ENCODE assay signal across 34 cellular contexts in genomic region chr2:153946036-153946435, GRCh38.
DNase-seq lines count a peak whose midpoint lies in the region; ATAC-seq, FAIRE-seq and TF ChIP-seq lines count a peak whose summit lies in the region.
"Had no signal": no experiment of that assay in that cellular context is flagged by ENCODE, and none has a peak within 500 bp of the region (broad histone marks: within the 10 kb centered on the region; RNA-seq: fewer than 3 reads in every experiment).

No MANE protein-coding gene starts in this region.

- TF ChIP-seq CTCF in SK-N-SH (IDR thresholded peaks at IDR 0.05) (no peak), HepG2 (CRISPR knock-in tag; IDR thresholded peaks at IDR 0.05) (no peak), right lobe of liver (IDR thresholded peaks at IDR 0.05) (no peak), D721Med (IDR thresholded peaks at IDR 0.05; ENCODE audit: insufficient read depth, missing control alignments) (no peak), K562 (IDR thresholded peaks at IDR 0.05 in 2 of 3, conservative IDR thresholded peaks at IDR 0.05 in 1 of 3; ENCODE audit: insufficient read depth in 2 of 3, low read depth in 1 of 3, low read length in 3 of 3) (no peak)

- H3K4me3 ChIP-seq in SK-N-SH (ENCODE audit: low read depth in 2 of 2, low read length in 1 of 2) (no peak overlapping the region), HepG2 (replicated peaks in 1 of 3; ENCODE audit: insufficient read depth in 1 of 3, low read depth in 2 of 3, low read length in 3 of 3) (no peak overlapping the region), right lobe of liver (no peak overlapping the region), K562 (no peak overlapping the region)
- H3K4me3 ChIP-seq: A549; BLaER1; BLaER1 treated with 17β-estradiol and CSF1 and Interleukin-3, amounts not matched to agents 10 nM and 100 nM had no signal

- H3K27ac ChIP-seq in SK-N-SH (ENCODE audit: low read depth in 2 of 2, low read length in 1 of 2) (no peak overlapping the region), HepG2 (ENCODE audit: extremely low read length, insufficient read depth, low read length) (no peak overlapping the region), right lobe of liver (no peak overlapping the region), K562 (ENCODE audit: extremely low read depth, low read depth, low read length) (no peak overlapping the region)
- H3K27ac ChIP-seq: 22Rv1; A549; BLaER1; BLaER1 treated with 17β-estradiol and CSF1 and Interleukin-3, amounts not matched to agents 10 nM and 100 nM; C4-2B had no signal

- H3K79me2 ChIP-seq in SK-N-SH (ENCODE audit: insufficient read depth), result no peaks in the 10 kb centered on the region
- H3K79me2 ChIP-seq in HepG2 (ENCODE audit: insufficient read depth, low read length), result no peaks in the 10 kb centered on the region
- no peaks in the 10 kb centered on the region for H3K79me2 ChIP-seq in K562 (ENCODE audit: control insufficient read depth, insufficient read depth, low read length)

- no peaks in the 10 kb centered on the region; a peak in 1 of 4 replicates for H3K4me1 ChIP-seq in SK-N-SH (ENCODE audit: control insufficient read depth in 1 of 2, insufficient read depth in 2 of 2, low read depth in 1 of 2, low read length in 1 of 2)
- no peaks in the 10 kb centered on the region for H3K4me1 ChIP-seq in HepG2 (ENCODE audit: insufficient read depth, low read length)
- H3K4me1 ChIP-seq in right lobe of liver, result no peaks in the 10 kb centered on the region
- no peaks in the 10 kb centered on the region for H3K4me1 ChIP-seq in K562 (replicated peaks in 1 of 2; ENCODE audit: control insufficient read depth in 2 of 2, insufficient read depth in 2 of 2, low read length in 2 of 2)
- H3K4me1 ChIP-seq: BE2C; BLaER1; BLaER1 treated with 17β-estradiol and CSF1 and Interleukin-3, amounts not matched to agents 10 nM and 100 nM; Caco-2 had no signal

- no peak for ATAC-seq in SK-N-SH treated with all-trans-retinoic acid at 6 μM for 48 hours
- no peak for ATAC-seq in HepG2
- no peak for ATAC-seq in right lobe of liver
- no peak for ATAC-seq in K562
- ATAC-seq in GM21576 (IDR thresholded peaks at IDR 0.05; ENCODE audit: unreplicated experiment), result no peak
- ATAC-seq: A549; CD8-positive, alpha-beta T cell had no signal

- POLR2A ChIA-PET in SK-N-SH (lab: Yijun Ruan, JAX), result no interaction called here
- POLR2A ChIA-PET in HepG2 (lab: Yijun Ruan, JAX), result no interaction called here
- POLR2A ChIA-PET in K562 (lab: Yijun Ruan, JAX), result no interaction called here

- TF ChIP-seq RAD21 in SK-N-SH (IDR thresholded peaks at IDR 0.05; ENCODE audit: low read length) (no peak), HepG2 (CRISPR knock-in tag; IDR thresholded peaks at IDR 0.05) (no peak), K562 (CRISPR knock-in tag; conservative IDR thresholded peaks at IDR 0.05 in 1 of 2, IDR thresholded peaks at IDR 0.05 in 1 of 2) (no peak)

- no peak overlapping the region for H3K4me2 ChIP-seq in SK-N-SH
- no peak overlapping the region for H3K4me2 ChIP-seq in HepG2 (ENCODE audit: low read depth, low read length)
- H3K4me2 ChIP-seq in K562 (ENCODE audit: insufficient read depth, low read length), result no peak overlapping the region
- H3K4me2 ChIP-seq: A549; BLaER1; BLaER1 treated with 17β-estradiol and CSF1 and Interleukin-3, amounts not matched to agents 10 nM and 100 nM had no signal

- H3K36me3 ChIP-seq in SK-N-SH (replicated peaks in 1 of 2; ENCODE audit: control insufficient read depth in 1 of 2, insufficient read depth in 2 of 2, low read length in 1 of 2) (no peaks in the 10 kb centered on the region), HepG2 (replicated peaks in 1 of 2; ENCODE audit: control insufficient read depth in 1 of 2, insufficient read depth in 2 of 2, low read length in 2 of 2) (no peaks in the 10 kb centered on the region), right lobe of liver (no peaks in the 10 kb centered on the region), K562 (ENCODE audit: control insufficient read depth, insufficient read depth, low read length) (no peaks in the 10 kb centered on the region)
- H3K36me3 ChIP-seq: BE2C; BLaER1; BLaER1 treated with 17β-estradiol and CSF1 and Interleukin-3, amounts not matched to agents 10 nM and 100 nM had no signal

- H3K27me3 ChIP-seq in SK-N-SH (ENCODE audit: insufficient read depth) (no peaks in the 10 kb centered on the region), HepG2 (ENCODE audit: control insufficient read depth in 1 of 2, insufficient read depth in 2 of 2, low read length in 2 of 2) (no peaks in the 10 kb centered on the region), right lobe of liver (no peaks in the 10 kb centered on the region), K562 (ENCODE audit: control insufficient read depth in 2 of 2, insufficient read depth in 2 of 2, low read length in 2 of 2) (no peaks in the 10 kb centered on the region)
- H3K27me3 ChIP-seq: BE2C; BLaER1; BLaER1 treated with 17β-estradiol and CSF1 and Interleukin-3, amounts not matched to agents 10 nM and 100 nM had no signal

- BruUV-seq in HepG2 (replicated peaks; lab: Mats Ljungman, UMichigan) (no TSS peak), K562 (replicated peaks; lab: Mats Ljungman, UMichigan) (no TSS peak)

- TF ChIP-seq EP300 in SK-N-SH (IDR thresholded peaks at IDR 0.05; ENCODE audit: borderline replicate concordance in 1 of 2, low read depth in 1 of 2, low read length in 1 of 2) (no peak), HepG2 (IDR thresholded peaks at IDR 0.05; ENCODE audit: low read depth in 2 of 2, low read length in 2 of 2) (no peak), HepG2 (CRISPR knock-in tag; IDR thresholded peaks at IDR 0.05; ENCODE audit: borderline replicate concordance) (no peak), K562 (IDR thresholded peaks at IDR 0.05; ENCODE audit: low read length) (no peak)

- no peak overlapping the region for H3K9ac ChIP-seq in SK-N-SH
- H3K9ac ChIP-seq in HepG2 (ENCODE audit: insufficient read depth, low read depth, low read length), result no peak overlapping the region
- H3K9ac ChIP-seq in K562 (ENCODE audit: insufficient read depth in 1 of 2, low read depth in 2 of 2, low read length in 2 of 2), result no peak overlapping the region
- H3K9ac ChIP-seq: BLaER1; BLaER1 treated with 17β-estradiol and CSF1 and Interleukin-3, amounts not matched to agents 10 nM and 100 nM had no signal

- H3K9me3 ChIP-seq in SK-N-SH (no peaks in the 10 kb centered on the region), HepG2 (ENCODE audit: low read length) (no peaks in the 10 kb centered on the region), right lobe of liver (no peaks in the 10 kb centered on the region), K562 (replicated peaks; ENCODE audit: control insufficient read depth, insufficient read depth, low read depth, low read length) (no peaks in the 10 kb centered on the region; the same call in 1 of the 2 replicates)
- H3K9me3 ChIP-seq: A549; BE2C; BLaER1; BLaER1 treated with 17β-estradiol and CSF1 and Interleukin-3, amounts not matched to agents 10 nM and 100 nM; Caco-2 had no signal

- in situ Hi-C loops in HepG2 (cut with HindIII; ENCODE audit: extremely low pct_ligation_motif_present, low pct_unique_long_range_greater_than_20kb) (no loop called here), K562 (cut with MboI) (no loop called here)

- DNase-seq in SK-N-SH (no peak), HepG2 (ENCODE audit: low spot score) (no peak), right lobe of liver (no peak), D721Med (ENCODE audit: insufficient read length, low spot score) (no peak), K562 (ENCODE audit: extremely low read depth in 1 of 4, low spot score in 3 of 4) (no peak), NCI-H2029 treated with DMSO at 0.1 percent for 48 hours (lab: John Stamatoyannopoulos, UW) (no peak)
- DNase-seq: 8988T; ACHN; AML-193; BE2C; C1 segment of cervical spinal cord; Caco-2; Calu3; CD4-positive, alpha-beta memory T cell; CD4-positive, alpha-beta T cell; CD4-positive, CD25-positive, alpha-beta regulatory T cell; CD8-positive, alpha-beta memory T cell; CD8-positive, alpha-beta T cell; COR-L47; DMS 273 treated with DMSO at 0.1 percent for 48 hours; DMS153; DMS53; DMS79; DMS79 treated with DMSO at 0.1 percent for 48 hours; DND-41; EL had no signal

- TF ChIP-seq POLR2A in HepG2 (IDR thresholded peaks at IDR 0.05; ENCODE audit: insufficient read depth in 1 of 2, low read depth in 2 of 2, low read length in 2 of 2), result no peak
- no peak for TF ChIP-seq POLR2A in right lobe of liver (IDR thresholded peaks at IDR 0.05)
- TF ChIP-seq POLR2A in K562 (conservative IDR thresholded peaks at IDR 0.05), result no peak

- intact Hi-C loops in HepG2 (cut with micrococcal nuclease; ENCODE audit: unreplicated experiment), result no loop called here
- intact Hi-C loops in right lobe of liver (cut with DNase I), result no loop called here
- intact Hi-C loops in K562 (cut with micrococcal nuclease), result no loop called here

- H2AFZ ChIP-seq in SK-N-SH (ENCODE audit: low read depth), result no peak overlapping the region
- H2AFZ ChIP-seq in HepG2 (ENCODE audit: low read length), result no peak overlapping the region
- no peak overlapping the region for H2AFZ ChIP-seq in K562 (ENCODE audit: low read depth, low read length)

- CTCF ChIA-PET in SK-N-SH (lab: Yijun Ruan, JAX), result no interaction called here
- CTCF ChIA-PET in HepG2 (lab: Yijun Ruan, JAX; ENCODE audit: low intra/inter-chr PET ratio, low total read pairs), result no interaction called here
- CTCF ChIA-PET in K562 (lab: Yijun Ruan, JAX; ENCODE audit: low intra/inter-chr PET ratio), result no interaction called here

- H4K20me1 ChIP-seq in SK-N-SH (ENCODE audit: insufficient read depth), result no peaks in the 10 kb centered on the region
- no peaks in the 10 kb centered on the region for H4K20me1 ChIP-seq in HepG2 (ENCODE audit: insufficient read depth, low read length)
- H4K20me1 ChIP-seq in K562 (replicated peaks; ENCODE audit: control insufficient read depth, insufficient read depth, low read length), result no peaks in the 10 kb centered on the region
- H4K20me1 ChIP-seq: BLaER1; BLaER1 treated with 17β-estradiol and CSF1 and Interleukin-3, amounts not matched to agents 10 nM and 100 nM had no signal

- H3K9me2 ChIP-seq in SK-N-SH, result no peaks in the 10 kb centered on the region

- no peaks in the 10 kb centered on the region for H3K9me1 ChIP-seq in K562 (ENCODE audit: control insufficient read depth, insufficient read depth, low read length)

- FAIRE-seq in HepG2 (lab: Jason Lieb, UNC), result no peak
- peak; percentile 85 for FAIRE-seq in D721Med (lab: Jason Lieb, UNC)
- no peak for FAIRE-seq in K562 (lab: Jason Lieb, UNC)
- FAIRE-seq: A204.1, A549 had no signal

- H3F3A ChIP-seq in SK-N-SH (replicated peaks; ENCODE audit: insufficient read depth), result no peaks in the 10 kb centered on the region

TF ChIP-seq in SK-N-SH treated with all-trans-retinoic acid at 6 μM for 48 hours, 23 proteins besides CTCF, POLR2A, EP300 and RAD21 (continues in another document):
- TF ChIP-seq GLIS3 (CRISPR knock-in tag; IDR thresholded peaks at IDR 0.05) (peak; percentile 30; the same call in 1 of the 2 replicates), ISL1 (CRISPR knock-in tag; IDR thresholded peaks at IDR 0.05) (peak; percentile 93)

TF ChIP-seq in SK-N-SH, 30 proteins besides CTCF, POLR2A, EP300 and RAD21 (continues in another document):
- TF ChIP-seq CHD2 (IDR thresholded peaks at IDR 0.05; ENCODE audit: low read length, partially characterized antibody), result no peak

TF ChIP-seq in HepG2, 621 proteins besides CTCF, POLR2A, EP300 and RAD21 (continues in another document):
- peak; percentile 47 for TF ChIP-seq MAFF (IDR thresholded peaks at IDR 0.05; ENCODE audit: low read depth, low read length)

TF ChIP-seq in K562, 482 proteins besides CTCF, POLR2A, EP300 and RAD21 (continues in another document):
- TF ChIP-seq ZNF316 (IDR thresholded peaks at IDR 0.05), result peak; percentile 11; the same call in 1 of the 2 replicates
